18 cellular contexts compared by ENCODE assay signal in the genomic region with DNA sequence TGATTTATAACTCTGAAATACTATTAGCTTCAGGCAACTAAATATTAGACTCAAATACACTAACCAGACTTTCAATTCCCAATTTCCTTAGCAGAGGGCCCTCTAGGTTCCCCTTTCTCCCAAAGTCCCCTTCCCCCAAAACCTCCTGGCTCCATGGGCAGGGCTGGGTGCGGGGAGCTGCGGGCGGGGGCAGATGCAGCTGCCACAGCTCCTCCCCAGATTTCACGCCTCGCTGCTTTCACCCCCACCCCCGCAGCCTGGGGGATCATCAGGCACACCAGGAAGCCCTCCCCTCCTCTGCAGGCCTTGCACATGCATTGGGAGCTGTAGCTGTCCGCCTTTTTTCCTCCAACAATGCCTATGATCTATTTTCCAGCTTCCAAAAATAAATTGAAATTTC.
"Had no signal": no experiment of that assay in that cellular context is flagged by ENCODE, and none has a peak within 500 bp of the region (broad histone marks: within the 10 kb centered on the region; RNA-seq: fewer than 3 reads in every experiment).

No MANE protein-coding gene starts in this region.

- H3K4me1 Mint-ChIP-seq: activated naive CD8-positive, alpha-beta T cell treated with anti-CD3 and anti-CD28 coated beads, Interleukin-2, amount 50 U/mL, for 24 hours had no signal

- H3K9me3 Mint-ChIP-seq: activated naive CD8-positive, alpha-beta T cell treated with anti-CD3 and anti-CD28 coated beads, Interleukin-2, amount 50 U/mL, for 24 hours; effector memory CD8-positive, alpha-beta T cell; natural killer cell; stimulated activated naive CD8-positive, alpha-beta T cell treated with anti-CD3 and anti-CD28 coated beads, Interleukin-15, Interleukin-2, amounts not matched to agents 100 ng/mL and 50 ng/mL, for 24 hours; type B pancreatic cell had no signal

- H3K4me3 ChIP-seq: heart right ventricle, mucosa of descending colon, psoas muscle, right lobe of liver, smooth muscle cell, suprapubic skin had no signal

- H3K36me3 Mint-ChIP-seq: natural killer cell, type B pancreatic cell had no signal

- DNase-seq: activated naive CD4-positive, alpha-beta T cell; activated naive CD8-positive, alpha-beta T cell treated with anti-CD3 and anti-CD28 coated beads, Interleukin-2, amount 50 U/mL, for 24 hours; cerebellar nuclear complex; effector memory CD8-positive, alpha-beta T cell; heart right ventricle; mammary epithelial cell; mucosa of descending colon; natural killer cell; psoas muscle; right lobe of liver; stimulated activated CD4-positive, alpha-beta T cell treated with anti-CD3 and anti-CD28 coated beads, Interleukin-4, amount 100 ng/mL, for 4 hours; stimulated activated CD8-positive, alpha-beta memory T cell treated with anti-CD3 and anti-CD28 coated beads, Interleukin-4, amount 100 ng/mL, for 48 hours had no signal

- H3K27me3 ChIP-seq: right lobe of liver, suprapubic skin had no signal

- H3K4me1 ChIP-seq: psoas muscle, right lobe of liver had no signal

- ATAC-seq: activated CD4-positive, CD25-positive, alpha-beta regulatory T cell treated with anti-CD3 and anti-CD28 coated beads, Interleukin-2, amount 50 U/mL, for 24 hours; activated naive CD8-positive, alpha-beta T cell treated with anti-CD3 and anti-CD28 coated beads, Interleukin-2, amount 50 U/mL, for 24 hours; effector memory CD8-positive, alpha-beta T cell; heart right ventricle; left lobe of liver; mucosa of descending colon; natural killer cell; psoas muscle had no signal

- H3K4me3 Mint-ChIP-seq: activated naive CD8-positive, alpha-beta T cell treated with anti-CD3 and anti-CD28 coated beads, Interleukin-2, amount 50 U/mL, for 24 hours; effector memory CD8-positive, alpha-beta T cell; natural killer cell; stimulated activated naive CD8-positive, alpha-beta T cell treated with anti-CD3 and anti-CD28 coated beads, Interleukin-15, Interleukin-2, amounts not matched to agents 100 ng/mL and 50 ng/mL, for 24 hours; type B pancreatic cell had no signal

- H3K27ac ChIP-seq: heart right ventricle, psoas muscle, right lobe of liver, suprapubic skin had no signal

- H3K9me3 ChIP-seq: heart right ventricle, mucosa of descending colon, psoas muscle, right lobe of liver, suprapubic skin had no signal

- H3K4me2 ChIP-seq: smooth muscle cell had no signal

- H3K36me3 ChIP-seq: heart right ventricle, right lobe of liver, suprapubic skin had no signal

- H3K27ac Mint-ChIP-seq: activated naive CD8-positive, alpha-beta T cell treated with anti-CD3 and anti-CD28 coated beads, Interleukin-2, amount 50 U/mL, for 24 hours; effector memory CD8-positive, alpha-beta T cell; natural killer cell; stimulated activated naive CD8-positive, alpha-beta T cell treated with anti-CD3 and anti-CD28 coated beads, Interleukin-15, Interleukin-2, amounts not matched to agents 100 ng/mL and 50 ng/mL, for 24 hours; type B pancreatic cell had no signal
